In genomic region chr9:95733687-95734659, GRCh38 we compare ENCODE assay signal across 22 cellular contexts.
A peak's percentile ranks its signal among the peaks of the same experiment; 100 is the strongest.
DNase-seq lines count a peak whose midpoint lies in the region; ATAC-seq and TF ChIP-seq lines count a peak whose summit lies in the region.
"Had no signal": no experiment of that assay in that cellular context is flagged by ENCODE, and none has a peak within 500 bp of the region (broad histone marks: within the 10 kb centered on the region; RNA-seq: fewer than 3 reads in every experiment).

No MANE protein-coding gene starts in this region.

- no peak for ATAC-seq in stimulated activated naive CD8-positive, alpha-beta T cell treated with anti-CD3 and anti-CD28 coated beads, Interleukin-15, Interleukin-2, amounts not matched to agents 100 U/mL and 50 U/mL, for 24 hours
- ATAC-seq in upper lobe of right lung (no peak), Right ventricle myocardium inferior (no peak)

- H2BK5ac ChIP-seq in trophoblast cell (ENCODE audit: low read depth, low read length, poor library complexity): no peak overlapping the region

- H3K9ac ChIP-seq in trophoblast cell (ENCODE audit: low read length): no peak overlapping the region

- no peak overlapping the region for H3K4me2 ChIP-seq in trophoblast cell (ENCODE audit: low read length)

- peak overlapping the region; percentile 41 for H4K91ac ChIP-seq in trophoblast cell (ENCODE audit: low read depth, low read length)

- H3K4me3 Mint-ChIP-seq in stimulated activated naive CD8-positive, alpha-beta T cell treated with anti-CD3 and anti-CD28 coated beads, Interleukin-15, Interleukin-2, amounts not matched to agents 100 ng/mL and 50 ng/mL, for 24 hours: no peak overlapping the region
- H3K4me3 Mint-ChIP-seq: CD14-positive monocyte, H9, HFFc6 had no signal

- H3K18ac ChIP-seq in trophoblast cell (ENCODE audit: low read length): no peak overlapping the region

- no CpG with 5 or more reads among the region's 12 CpGs for WGBS in trophoblast cell (ENCODE audit: extremely low coverage, insufficient coverage, insufficient read length)

- H3K23ac ChIP-seq in trophoblast cell (ENCODE audit: low read length): no peak overlapping the region

- peaks cover 2% of the 10 kb centered on the region for H3K9me3 ChIP-seq in trophoblast cell (ENCODE audit: insufficient read depth, low read depth, low read length)
- H3K9me3 ChIP-seq in upper lobe of right lung: no peaks in the 10 kb centered on the region

- H3K27me3 Mint-ChIP-seq in stimulated activated naive CD8-positive, alpha-beta T cell treated with anti-CD3 and anti-CD28 coated beads, Interleukin-15, Interleukin-2, amounts not matched to agents 100 ng/mL and 50 ng/mL, for 24 hours: peaks cover 24% of the 10 kb centered on the region

- H3K27me3 ChIP-seq in trophoblast cell (ENCODE audit: insufficient read depth, low read length) (no peaks in the 10 kb centered on the region), upper lobe of right lung (no peaks in the 10 kb centered on the region)
- H3K27me3 ChIP-seq: MG63 had no signal

- peaks cover 4% of the 10 kb centered on the region for H3K9me3 Mint-ChIP-seq in stimulated activated naive CD8-positive, alpha-beta T cell treated with anti-CD3 and anti-CD28 coated beads, Interleukin-15, Interleukin-2, amounts not matched to agents 100 ng/mL and 50 ng/mL, for 24 hours
- H3K9me3 Mint-ChIP-seq: HFFc6 had no signal

- H2BK12ac ChIP-seq in trophoblast cell (ENCODE audit: low read length): peak overlapping the region; percentile 55

- DNase-seq in stimulated activated naive CD8-positive, alpha-beta T cell treated with anti-CD3 and anti-CD28 coated beads, Interleukin-15, Interleukin-2, amounts not matched to agents 100 U/mL and 50 U/mL, for 24 hours: no peak
- DNase-seq in epidermal melanocyte (ENCODE audit: insufficient read length, low spot score) (peak; percentile 53), trophoblast cell (no peak), upper lobe of right lung (no peak), Right ventricle myocardium inferior (ENCODE audit: missing footprints) (no peak), occipital lobe (lab: John Stamatoyannopoulos, UW) (no peak)
- DNase-seq in activated effector memory CD4-positive, alpha-beta T cell treated with anti-CD3 and anti-CD28 coated beads, Interleukin-2, amount 50 U/mL, for 16 hours: no peak
- DNase-seq: AML-193, DMS53, GDM1, H9, HFFc6, Kasumi-1, MG63, NCI-H1092, NCI-H1436, NCI-H1930, NCI-H226, NCI-H524 treated with DMSO at 0.1 percent for 48 hours, Right ventricle myocardium superior had no signal

- H4K12ac ChIP-seq in trophoblast cell (ENCODE audit: low read depth, low read length): no peak overlapping the region

- H3K4me3 ChIP-seq in trophoblast cell (ENCODE audit: low read depth, low read length): no peak overlapping the region
- no peak overlapping the region for H3K4me3 ChIP-seq in upper lobe of right lung
- H3K4me3 ChIP-seq: MG63 had no signal

- H3K27ac ChIP-seq in trophoblast cell (ENCODE audit: low read depth, low read length) (peak overlapping the region; percentile 21), upper lobe of right lung (peak overlapping the region; percentile 42)

- H3K14ac ChIP-seq in trophoblast cell (ENCODE audit: low read length): peak overlapping the region; percentile 27

- intact Hi-C loops in upper lobe of right lung (cut with DNase I): no loop called here
- intact Hi-C loops in Right ventricle myocardium inferior (cut with DNase I): no loop called here

- H3K27ac Mint-ChIP-seq in stimulated activated naive CD8-positive, alpha-beta T cell treated with anti-CD3 and anti-CD28 coated beads, Interleukin-15, Interleukin-2, amounts not matched to agents 100 ng/mL and 50 ng/mL, for 24 hours: peak overlapping the region; percentile 58
- H3K27ac Mint-ChIP-seq: CD14-positive monocyte, H9, HFFc6 had no signal

- peaks cover 1% of the 10 kb centered on the region for H3K79me2 ChIP-seq in trophoblast cell (ENCODE audit: control insufficient read depth, insufficient read depth, low read length, poor library complexity)

- H3K36me3 ChIP-seq in trophoblast cell (ENCODE audit: control insufficient read depth in 1 of 2, insufficient read depth in 2 of 2, low read length in 2 of 2) (no peaks in the 10 kb centered on the region), upper lobe of right lung (no peaks in the 10 kb centered on the region)
- H3K36me3 ChIP-seq: MG63 had no signal

- H4K8ac ChIP-seq in trophoblast cell (ENCODE audit: low read depth, low read length): peak overlapping the region; percentile 8

- H3K4ac ChIP-seq in trophoblast cell (ENCODE audit: low read depth, low read length): no peak overlapping the region

- H2AK5ac ChIP-seq in trophoblast cell (ENCODE audit: low read length): peak overlapping the region; percentile 71

- H3K4me1 ChIP-seq in trophoblast cell (ENCODE audit: control insufficient read depth in 1 of 2, insufficient read depth in 2 of 2, low read length in 2 of 2): peaks cover 19 to 23% of the 10 kb centered on the region in 2 experiments
- H3K4me1 ChIP-seq in upper lobe of right lung: peaks cover 12% of the 10 kb centered on the region

- peak overlapping the region; percentile 16 for H2BK120ac ChIP-seq in trophoblast cell (ENCODE audit: insufficient read depth, low read length, poor library complexity)

- H3K79me1 ChIP-seq in trophoblast cell (ENCODE audit: low read length): peaks cover 12% of the 10 kb centered on the region

- H3K36me3 Mint-ChIP-seq in stimulated activated naive CD8-positive, alpha-beta T cell treated with anti-CD3 and anti-CD28 coated beads, Interleukin-15, Interleukin-2, amounts not matched to agents 100 ng/mL and 50 ng/mL, for 24 hours (ENCODE audit: low read depth): no peaks in the 10 kb centered on the region
- H3K36me3 Mint-ChIP-seq: CD14-positive monocyte had no signal

- H3K4me1 Mint-ChIP-seq in stimulated activated naive CD8-positive, alpha-beta T cell treated with anti-CD3 and anti-CD28 coated beads, Interleukin-15, Interleukin-2, amounts not matched to agents 100 ng/mL and 50 ng/mL, for 24 hours (ENCODE audit: low read depth): peaks cover 36% of the 10 kb centered on the region
- H3K4me1 Mint-ChIP-seq: CD14-positive monocyte had no signal

- no peak overlapping the region for H2AFZ ChIP-seq in trophoblast cell (ENCODE audit: insufficient read depth, low read length, poor library complexity)

- TF ChIP-seq CTCF in upper lobe of right lung (IDR thresholded peaks at IDR 0.05): no peak
